ENCODE assay signal across 14 cellular contexts in the genomic region with DNA sequence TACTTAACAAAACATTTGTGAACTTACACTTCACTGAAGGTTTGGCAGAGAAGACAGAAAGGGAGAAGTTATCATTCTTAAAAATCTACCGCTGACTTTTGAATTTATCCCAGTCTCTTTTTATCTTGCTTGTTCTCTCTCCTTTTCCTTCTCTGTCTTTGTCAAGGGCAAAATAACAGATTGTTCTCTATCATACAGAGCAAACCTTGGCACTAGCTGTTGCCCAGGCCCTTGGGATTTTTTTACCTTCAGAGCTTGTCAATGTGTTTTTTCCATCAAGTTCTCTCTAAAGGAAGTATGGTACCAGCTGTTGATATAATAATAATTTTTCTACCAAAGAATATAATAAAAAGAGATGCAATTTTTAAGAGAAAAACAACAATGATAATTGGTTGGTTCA.
"Had no signal": no experiment of that assay in that cellular context is flagged by ENCODE, and none has a peak within 500 bp of the region (broad histone marks: within the 10 kb centered on the region; RNA-seq: fewer than 3 reads in every experiment).

No MANE protein-coding gene starts in this region.

- DNase-seq: KBM-7, NCI-H1092 treated with DMSO at 0.1 percent for 48 hours, NCI-H1436, NCI-H1930, NCI-H2081, NCI-H2107, NCI-H524 treated with DMSO at 0.1 percent for 48 hours, NCI-H69, NCI-H774, RPMI8226, SHP77, SK-N-SH, SW 1271 had no signal

- H3K9me3 ChIP-seq: SK-N-SH had no signal

- FAIRE-seq: RCC 7860 had no signal
